Comparison of ENCODE assay signal across 24 cellular contexts in genomic region chr3:118742760-118743159, GRCh38.
"Had no signal": no experiment of that assay in that cellular context is flagged by ENCODE, and none has a peak within 500 bp of the region (broad histone marks: within the 10 kb centered on the region; RNA-seq: fewer than 3 reads in every experiment).

No MANE protein-coding gene starts in this region.

- H3K4me3 Mint-ChIP-seq: activated CD4-positive, alpha-beta T cell treated with anti-CD3 and anti-CD28 coated beads, Interleukin-2, amount 10 ng/mL, durations not matched to agents 24 days and 14 days; activated CD8-positive, alpha-beta T cell treated with anti-CD3 and anti-CD28 coated beads for 36 hours; activated naive CD4-positive, alpha-beta T cell treated with anti-CD3 and anti-CD28 coated beads, Interleukin-2, amount 50 U/mL, for 24 hours; activated naive CD8-positive, alpha-beta T cell treated with anti-CD3 and anti-CD28 coated beads, Interleukin-2, amount 10 ng/mL, durations not matched to agents 7 days and 5 days; activated T-cell treated with anti-CD3 and anti-CD28 coated beads, Interleukin-2, amount 50 U/mL, for 24 hours had no signal

- H3K36me3 Mint-ChIP-seq: activated naive CD4-positive, alpha-beta T cell treated with anti-CD3 and anti-CD28 coated beads, Interleukin-2, amount 50 U/mL, for 24 hours; activated naive CD8-positive, alpha-beta T cell treated with anti-CD3 and anti-CD28 coated beads, Interleukin-2, amount 10 ng/mL, durations not matched to agents 7 days and 5 days had no signal

- H3K27ac ChIP-seq: body of pancreas, breast epithelium, SJCRH30, SK-N-MC had no signal

- H3K4me1 Mint-ChIP-seq: activated CD4-positive, alpha-beta T cell treated with anti-CD3 and anti-CD28 coated beads, Interleukin-2, amount 10 ng/mL, durations not matched to agents 24 days and 14 days; activated naive CD4-positive, alpha-beta T cell treated with anti-CD3 and anti-CD28 coated beads, Interleukin-2, amount 50 U/mL, for 24 hours; activated naive CD8-positive, alpha-beta T cell treated with anti-CD3 and anti-CD28 coated beads, Interleukin-2, amount 10 ng/mL, durations not matched to agents 7 days and 5 days had no signal

- H3K27me3 ChIP-seq: body of pancreas, breast epithelium, SJCRH30 had no signal

- H3K9me3 Mint-ChIP-seq: activated CD4-positive, alpha-beta T cell treated with anti-CD3 and anti-CD28 coated beads, Interleukin-2, amount 10 ng/mL, durations not matched to agents 24 days and 14 days had no signal

- H3K27ac Mint-ChIP-seq: activated CD4-positive, alpha-beta T cell treated with anti-CD3 and anti-CD28 coated beads, Interleukin-2, amount 10 ng/mL, durations not matched to agents 24 days and 14 days; activated CD8-positive, alpha-beta T cell treated with anti-CD3 and anti-CD28 coated beads for 36 hours; activated naive CD4-positive, alpha-beta T cell treated with anti-CD3 and anti-CD28 coated beads, Interleukin-2, amount 50 U/mL, for 24 hours; activated naive CD8-positive, alpha-beta T cell treated with anti-CD3 and anti-CD28 coated beads, Interleukin-2, amount 10 ng/mL, durations not matched to agents 7 days and 5 days; activated T-cell treated with anti-CD3 and anti-CD28 coated beads, Interleukin-2, amount 50 U/mL, for 24 hours; activated T-helper 2 cell treated with anti-CD3 and anti-CD28 coated beads, Interferon-gamma antibody, Interleukin-2, Interleukin-4, amounts not matched to agents 10 μg/mL and 5 μg/mL and 100 μg/mL, durations not matched to agents 14 hours and 24 hours and 36 hours had no signal

- H3K9me3 ChIP-seq: body of pancreas, SJCRH30 had no signal

- H3K4me3 ChIP-seq: body of pancreas, breast epithelium, SJCRH30, SK-N-MC had no signal

- H3K27me3 Mint-ChIP-seq: activated CD4-positive, alpha-beta T cell treated with anti-CD3 and anti-CD28 coated beads, Interleukin-2, amount 10 ng/mL, durations not matched to agents 24 days and 14 days; activated naive CD8-positive, alpha-beta T cell treated with anti-CD3 and anti-CD28 coated beads, Interleukin-2, amount 10 ng/mL, durations not matched to agents 7 days and 5 days; activated T-cell treated with anti-CD3 and anti-CD28 coated beads, Interleukin-2, amount 50 U/mL, for 24 hours had no signal

- ATAC-seq: activated CD8-positive, alpha-beta T cell treated with anti-CD3 and anti-CD28 coated beads for 36 hours; body of pancreas; Panc1 had no signal

- H3K36me3 ChIP-seq: breast epithelium, SJCRH30 had no signal

- DNase-seq: activated CD4-positive, alpha-beta T cell treated with anti-CD3 and anti-CD28 coated beads, Interleukin-2, amount 10 ng/mL, durations not matched to agents 24 days and 14 days; activated CD4-positive, alpha-beta T cell treated with anti-CD3 and anti-CD28 coated beads, Interleukin-2, amount 50 U/mL, for 4 hours; activated CD8-positive, alpha-beta T cell treated with anti-CD3 and anti-CD28 coated beads for 36 hours; activated gamma-delta T cell; activated naive CD4-positive, alpha-beta T cell treated with Interleukin-2 at 50 U/mL for 16 hours; activated naive CD8-positive, alpha-beta T cell treated with anti-CD3 and anti-CD28 coated beads, Interleukin-2, amount 10 ng/mL, durations not matched to agents 7 days and 5 days; activated T-cell treated with anti-CD3 and anti-CD28 coated beads, Interleukin-2, amount 50 U/mL, for 24 hours; amygdala; body of pancreas; NCI-H1105; NCI-H1417 treated with DMSO at 0.1 percent for 48 hours; NCI-H187 treated with DMSO at 0.1 percent for 48 hours; NCI-H2081; NCI-H226; NCI-H446 treated with DMSO at 0.1 percent for 48 hours; NCI-H524 treated with DMSO at 0.1 percent for 48 hours; SHP77; SJCRH30; T1000 had no signal

- H3K4me1 ChIP-seq: breast epithelium, SJCRH30 had no signal
